ENCODE assay signal across 14 cellular contexts in genomic region chr12:96658075-96658474, GRCh38.
"Had no signal": no experiment of that assay in that cellular context is flagged by ENCODE, and none has a peak within 500 bp of the region (broad histone marks: within the 10 kb centered on the region; RNA-seq: fewer than 3 reads in every experiment).

No MANE protein-coding gene starts in this region.

- ATAC-seq: activated CD8-positive, alpha-beta memory T cell treated with anti-CD3 and anti-CD28 coated beads, Interleukin-2, amount 10 ng/mL, durations not matched to agents 7 days and 5 days; heart left ventricle; left ventricle myocardium superior had no signal

- H3K4me3 ChIP-seq: heart left ventricle, upper lobe of left lung had no signal

- H3K9me3 ChIP-seq: heart left ventricle, upper lobe of left lung had no signal

- H3K36me3 ChIP-seq: heart left ventricle, upper lobe of left lung had no signal

- H3K27ac ChIP-seq: heart left ventricle, upper lobe of left lung had no signal

- H3K27me3 ChIP-seq: heart left ventricle, upper lobe of left lung had no signal

- H3K4me1 ChIP-seq: heart left ventricle, upper lobe of left lung had no signal

- DNase-seq: activated CD4-positive, alpha-beta T cell treated with anti-CD3 and anti-CD28 coated beads for 1 hour; activated CD4-positive, alpha-beta T cell treated with anti-CD3 and anti-CD28 coated beads, Interleukin-2, amount 50 U/mL, for 48 hours; activated CD8-positive, alpha-beta memory T cell treated with anti-CD3 and anti-CD28 coated beads, Interleukin-2, amount 10 ng/mL, durations not matched to agents 7 days and 5 days; activated effector memory CD4-positive, alpha-beta T cell treated with Interleukin-2 at 50 U/mL for 16 hours; activated T-cell treated with anti-CD3 and anti-CD28 coated beads, Interleukin-2, amount 50 U/mL, for 24 hours; cortex of kidney; effector CD8-positive, alpha-beta T cell; heart left ventricle; islet precursor cell; left ventricle myocardium superior; nephron progenitor cell; stimulated activated CD4-positive, alpha-beta T cell treated with anti-CD3 and anti-CD28 coated beads, Interleukin-2, amount 100 ng/mL, for 48 hours; stimulated activated naive CD4-positive, alpha-beta T cell treated with Interleukin-2 at 50 U/mL for 16 hours had no signal
